ENCODE assay signal across 15 cellular contexts in genomic region chr3:123876858-123877257, GRCh38. TPM values are rescaled to one million over a fixed set of nuclear protein-coding genes. Genes with fewer than 3 reads are reported as not detected.
DNase-seq lines count a peak whose midpoint lies in the region; ATAC-seq and TF ChIP-seq lines count a peak whose summit lies in the region.
"Had no signal": no experiment of that assay in that cellular context is flagged by ENCODE, and none has a peak within 500 bp of the region (broad histone marks: within the 10 kb centered on the region; RNA-seq: fewer than 3 reads in every experiment).

No MANE protein-coding gene starts in this region.

- CTCF ChIA-PET in Panc1 (lab: Charles Lee), result no interaction called here

- no peak for ATAC-seq in Panc1
- no peak for ATAC-seq in foreskin keratinocyte
- ATAC-seq: stimulated activated memory B cell treated with anti-CD40 and anti-IgM and Interleukin-4, amounts not matched to agents 10 μg/mL and 1 μg/mL and 100 μg/mL, for 72 hours had no signal

- TF ChIP-seq CTCF in AG09309 (IDR thresholded peaks at IDR 0.05; ENCODE audit: control insufficient read depth, insufficient read depth, low read depth, low read length, missing control alignments) (peak; percentile 13), GM12873 (IDR thresholded peaks at IDR 0.05; ENCODE audit: insufficient read depth, low read depth, low read length, missing control alignments) (peak; percentile 32), Panc1 (IDR thresholded peaks at IDR 0.05) (peak; percentile 37; the same call in 1 of the 2 replicates), foreskin keratinocyte (conservative IDR thresholded peaks at IDR 0.05) (peak; percentile 51)

- in situ Hi-C loops in Panc1 (cut with HindIII; ENCODE audit: low pct_unique_long_range_greater_than_20kb, low sequenced_read_pairs), result no loop called here

- POLR2A ChIA-PET in Panc1 (lab: Charles Lee), result no interaction called here

- H3K4me1 ChIP-seq in Panc1 (ENCODE audit: control insufficient read depth, insufficient read depth, low read length) (no peaks in the 10 kb centered on the region), foreskin keratinocyte (no peaks in the 10 kb centered on the region)

- no peaks in the 10 kb centered on the region for H3K36me3 ChIP-seq in Panc1 (ENCODE audit: control insufficient read depth, insufficient read depth, low read length)
- H3K36me3 ChIP-seq: SJSA1 had no signal

- intact Hi-C loops in Panc1 (cut with micrococcal nuclease; ENCODE audit: unreplicated experiment), result no loop called here

- DNase-seq in AG09309 (ENCODE audit: low read depth) (no peak), Panc1 (ENCODE audit: low read depth, low spot score) (no peak), foreskin keratinocyte (no peak), NCI-H187 (lab: John Stamatoyannopoulos, UW) (no peak), anterior cingulate cortex (lab: John Stamatoyannopoulos, UW) (no peak)
- no peak for DNase-seq in effector CD4-positive, alpha-beta T cell
- no peak for DNase-seq in stimulated activated CD4-positive, alpha-beta T cell treated with anti-CD3 and anti-CD28 coated beads, Interleukin-12 subunit alpha, Interleukin-12 subunit beta, amount 100 ng/mL, for 4 hours
- DNase-seq: activated CD4-positive, CD25-positive, alpha-beta regulatory T cell; CD8-positive, alpha-beta memory T cell; head of caudate nucleus; KBM-7; NCI-H2227 treated with DMSO at 0.1 percent for 48 hours had no signal

- H3K4me3 ChIP-seq in AG09309 (ENCODE audit: control insufficient read depth, low read depth, low read length) (no peak overlapping the region), Panc1 (ENCODE audit: low read depth in 2 of 2, low read length in 2 of 2) (no peak overlapping the region)
- H3K4me3 ChIP-seq: SJSA1 had no signal

- H3K27me3 ChIP-seq in Panc1 (ENCODE audit: control insufficient read depth, insufficient read depth, low read length) (0 out of 2 replicates have a peak, but pooled peaks cover 3% of the 10 kb centered on the region), foreskin keratinocyte (no peaks in the 10 kb centered on the region)
- H3K27me3 ChIP-seq: SJSA1 had no signal

- no TSS peak for BruUV-seq in Panc1 (replicated peaks; lab: Mats Ljungman, UMichigan)

- no peak overlapping the region for H3K27ac ChIP-seq in Panc1 (ENCODE audit: low read length)
- no peak overlapping the region for H3K27ac ChIP-seq in foreskin keratinocyte
- H3K27ac ChIP-seq: SJSA1 had no signal

- H3K9me3 ChIP-seq in Panc1 (ENCODE audit: control insufficient read depth, insufficient read depth, low read depth, low read length), result no peaks in the 10 kb centered on the region
- H3K9me3 ChIP-seq: SJSA1 had no signal

RNA-seq across cellular contexts. Expression of gene MYLK, which starts 7.3 kb away (rescaled TPM):
- 29.7 TPM for total RNA-seq in Panc1 (2021; ENCODE audit: unreplicated experiment)
- polyA plus RNA-seq in Panc1 (2012; ENCODE audit: insufficient read length), result 19.8 TPM
- 3.5 and 4.6 TPM in 2 replicates for total RNA-seq in foreskin keratinocyte
- 0.72 and 0.78 TPM in 2 replicates for polyA plus RNA-seq in foreskin keratinocyte
